ENCODE assay signal across 22 cellular contexts in genomic region chr14:69956970-69957369, GRCh38.
"Had no signal": no experiment of that assay in that cellular context is flagged by ENCODE, and none has a peak within 500 bp of the region (broad histone marks: within the 10 kb centered on the region; RNA-seq: fewer than 3 reads in every experiment).

No MANE protein-coding gene starts in this region.

- ATAC-seq: gastrocnemius medialis; heart right ventricle; left lung; natural killer cell treated with Interleukin-12 subunit alpha and Interleukin-12 subunit beta and Interleukin-15 and Interleukin-18, amount 100 ng/mL, for 72 hours; pancreas; right lobe of liver had no signal

- DNase-seq: activated CD4-positive, alpha-beta memory T cell treated with anti-CD3 and anti-CD28 coated beads for 36 hours; activated CD4-positive, alpha-beta T cell treated with anti-CD3 and anti-CD28 coated beads for 48 hours; activated naive CD4-positive, alpha-beta T cell treated with Interleukin-2 at 50 U/mL for 16 hours; activated naive CD8-positive, alpha-beta T cell treated with anti-CD3 and anti-CD28 coated beads for 36 hours; activated T-cell treated with anti-CD3 and anti-CD28 coated beads, Interleukin-2, amount 50 U/mL, for 48 hours; colonic mucosa; endodermal cell; esophagus squamous epithelium; gastrocnemius medialis; heart right ventricle; left lung; pancreas; right lobe of liver; stimulated activated CD4-positive, alpha-beta T cell treated with anti-CD3 and anti-CD28 coated beads, Interleukin-1b, Interleukin-23, amount 100 ng/mL, for 48 hours; T-helper 2 cell had no signal

- H3K4me3 ChIP-seq: breast epithelium, colonic mucosa, esophagus squamous epithelium, gastrocnemius medialis, heart right ventricle, left lung, lung, pancreas, right lobe of liver, skin epidermis, suprapubic skin, tibial nerve had no signal

- H3K36me3 ChIP-seq: breast epithelium, colonic mucosa, esophagus squamous epithelium, gastrocnemius medialis, heart right ventricle, left lung, neutrophil, pancreas, suprapubic skin, tibial nerve had no signal

- H3K27me3 ChIP-seq: breast epithelium, colonic mucosa, gastrocnemius medialis, pancreas, right lobe of liver, tibial nerve had no signal

- H3K4me1 ChIP-seq: breast epithelium, colonic mucosa, esophagus squamous epithelium, heart right ventricle, left lung, pancreas, right lobe of liver, suprapubic skin, tibial nerve had no signal

- H3K27ac ChIP-seq: breast epithelium, colonic mucosa, esophagus squamous epithelium, gastrocnemius medialis, heart right ventricle, left lung, neutrophil, pancreas, skin epidermis, suprapubic skin, tibial nerve had no signal

- H3K9me3 ChIP-seq: breast epithelium, colonic mucosa, esophagus squamous epithelium, gastrocnemius medialis, heart right ventricle, left lung, neutrophil, pancreas, right lobe of liver, suprapubic skin, tibial nerve had no signal
